ENCODE assay signal across 8 cellular contexts in the genomic region with DNA sequence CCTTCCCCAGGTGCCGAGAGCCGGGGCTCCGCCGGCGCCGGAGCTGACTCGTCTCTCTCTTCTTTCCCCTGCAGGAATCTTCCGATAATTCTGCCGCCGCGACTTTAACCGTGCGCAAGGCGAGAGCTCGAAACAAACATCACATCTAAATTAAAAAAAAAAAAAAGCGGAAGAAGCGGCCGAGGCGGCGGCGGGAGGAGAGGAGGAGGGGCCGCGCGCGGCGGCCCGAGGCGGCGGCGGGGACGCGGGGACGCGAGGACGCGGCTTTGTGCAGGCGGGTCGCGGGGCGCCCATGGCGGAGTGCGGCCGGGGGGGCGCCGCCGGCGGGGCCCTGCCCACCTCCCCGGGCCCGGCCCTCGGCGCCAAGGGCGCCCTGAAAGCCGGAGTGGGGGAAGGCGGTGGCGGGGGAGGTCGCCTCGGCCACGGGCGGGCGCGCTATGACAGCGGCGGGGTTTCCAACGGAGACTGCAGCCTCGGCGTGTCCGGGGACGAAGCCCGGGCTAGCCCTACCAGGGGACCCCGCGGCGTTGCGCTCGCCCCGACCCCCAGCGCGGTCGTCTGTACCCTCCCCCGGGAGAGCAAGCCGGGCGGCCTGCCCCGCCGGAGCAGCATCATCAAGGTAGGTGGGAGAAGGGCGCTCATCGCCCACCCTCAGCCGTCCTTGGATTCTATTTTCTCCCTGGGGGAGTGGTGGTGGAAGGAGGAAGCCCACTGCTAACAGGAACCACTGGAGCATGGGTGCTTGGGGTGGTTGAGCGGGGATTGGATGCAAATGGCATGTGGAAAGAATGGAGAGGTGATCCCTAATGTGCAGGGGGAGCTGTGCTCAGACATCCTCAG. TPM values are rescaled to one million over a fixed set of nuclear protein-coding genes. Genes with fewer than 3 reads are reported as not detected.
A peak's percentile ranks its signal among the peaks of the same experiment; 100 is the strongest.
DNase-seq lines count a peak whose midpoint lies in the region; ATAC-seq and TF ChIP-seq lines count a peak whose summit lies in the region.

TSS of gene PLCL2 (plus strand) at position 208 of the 840 bp plus-strand sequence. CDS start at position 293, 85 bp downstream.

- peaks cover 9% of the 10 kb centered on the region for H3K4me1 ChIP-seq in upper lobe of right lung

- DNase-seq in AG09309 (ENCODE audit: low read depth) (no peak), RPMI8226 (peak; percentile 80), glomerular endothelial cell (ENCODE audit: extremely low read depth, low read depth, low spot score) (no peak), osteocyte (ENCODE audit: extremely low spot score, unreplicated experiment) (no peak), upper lobe of right lung (peak; percentile 80)
- DNase-seq in activated gamma-delta T cell treated with anti-CD3 and anti-CD28 coated beads, Interleukin-2, amount 50 U/mL, for 16 hours (ENCODE audit: low read depth): peak; percentile 49

- H3K27me3 Mint-ChIP-seq in osteocyte (ENCODE audit: unreplicated experiment): peaks cover 2% of the 10 kb centered on the region

- H3K36me3 ChIP-seq in upper lobe of right lung: no peaks in the 10 kb centered on the region

- no peaks in the 10 kb centered on the region for H3K9me3 Mint-ChIP-seq in osteocyte (ENCODE audit: unreplicated experiment)

- H3K4me3 Mint-ChIP-seq in osteocyte (ENCODE audit: unreplicated experiment): peak within 1 kb of the TSS; percentile 88

- H3K9me3 ChIP-seq in upper lobe of right lung: no peaks in the 10 kb centered on the region

- ATAC-seq in GM19025 (IDR thresholded peaks at IDR 0.05; ENCODE audit: low read depth, unreplicated experiment): peak; percentile 40
- peak; percentile 41 for ATAC-seq in HG03175 (IDR thresholded peaks at IDR 0.05; ENCODE audit: unreplicated experiment)
- ATAC-seq in upper lobe of right lung: peak; percentile 69

- no peaks in the 10 kb centered on the region for H3K36me3 Mint-ChIP-seq in osteocyte (ENCODE audit: unreplicated experiment)

- peak within 1 kb of the TSS; percentile 73 for H3K27ac Mint-ChIP-seq in osteocyte (ENCODE audit: unreplicated experiment)

- no peaks in the 10 kb centered on the region for H3K27me3 ChIP-seq in upper lobe of right lung

- peak within 1 kb of the TSS; percentile 86 for H3K27ac ChIP-seq in upper lobe of right lung

- intact Hi-C loops in upper lobe of right lung (cut with DNase I): no loop called here

- peak within 1 kb of the TSS; percentile 87 for H3K4me3 ChIP-seq in AG09309 (ENCODE audit: control insufficient read depth, low read depth, low read length)
- peak within 1 kb of the TSS; percentile 87 for H3K4me3 ChIP-seq in upper lobe of right lung

- peaks cover 29% of the 10 kb centered on the region for H3K4me1 Mint-ChIP-seq in osteocyte (ENCODE audit: unreplicated experiment)

- no peak for TF ChIP-seq CTCF in AG09309 (IDR thresholded peaks at IDR 0.05; ENCODE audit: control insufficient read depth, insufficient read depth, low read depth, low read length, missing control alignments)
- TF ChIP-seq CTCF in osteocyte (IDR thresholded peaks at IDR 0.05): no peak
- TF ChIP-seq CTCF in upper lobe of right lung (IDR thresholded peaks at IDR 0.05): no peak

RNA-seq across cellular contexts. Expression of gene PLCL2, which starts in this region (rescaled TPM):
- 8.1 and 13.1 TPM in 2 replicates for total RNA-seq in glomerular endothelial cell
- total RNA-seq in osteocyte: 1.8 and 2.1 TPM in 2 replicates
- 9.1 TPM for total RNA-seq in upper lobe of right lung

Comparison
In these comparisons a context has a peak if more than half of its experiments do, and no peak if none do; other contexts are left out.
1. DNase-seq: peak in RPMI8226 (single experiment), activated gamma-delta T cell treated with anti-CD3 and anti-CD28 coated beads, Interleukin-2, amount 50 U/mL, for 16 hours (single experiment) and upper lobe of right lung (single experiment); none in AG09309 (single experiment), glomerular endothelial cell (single experiment) and osteocyte (single experiment).
2. Peak in every context shown above with its lines, with median percentiles within 50 percentile points of each other: ATAC-seq.